In the genomic region with DNA sequence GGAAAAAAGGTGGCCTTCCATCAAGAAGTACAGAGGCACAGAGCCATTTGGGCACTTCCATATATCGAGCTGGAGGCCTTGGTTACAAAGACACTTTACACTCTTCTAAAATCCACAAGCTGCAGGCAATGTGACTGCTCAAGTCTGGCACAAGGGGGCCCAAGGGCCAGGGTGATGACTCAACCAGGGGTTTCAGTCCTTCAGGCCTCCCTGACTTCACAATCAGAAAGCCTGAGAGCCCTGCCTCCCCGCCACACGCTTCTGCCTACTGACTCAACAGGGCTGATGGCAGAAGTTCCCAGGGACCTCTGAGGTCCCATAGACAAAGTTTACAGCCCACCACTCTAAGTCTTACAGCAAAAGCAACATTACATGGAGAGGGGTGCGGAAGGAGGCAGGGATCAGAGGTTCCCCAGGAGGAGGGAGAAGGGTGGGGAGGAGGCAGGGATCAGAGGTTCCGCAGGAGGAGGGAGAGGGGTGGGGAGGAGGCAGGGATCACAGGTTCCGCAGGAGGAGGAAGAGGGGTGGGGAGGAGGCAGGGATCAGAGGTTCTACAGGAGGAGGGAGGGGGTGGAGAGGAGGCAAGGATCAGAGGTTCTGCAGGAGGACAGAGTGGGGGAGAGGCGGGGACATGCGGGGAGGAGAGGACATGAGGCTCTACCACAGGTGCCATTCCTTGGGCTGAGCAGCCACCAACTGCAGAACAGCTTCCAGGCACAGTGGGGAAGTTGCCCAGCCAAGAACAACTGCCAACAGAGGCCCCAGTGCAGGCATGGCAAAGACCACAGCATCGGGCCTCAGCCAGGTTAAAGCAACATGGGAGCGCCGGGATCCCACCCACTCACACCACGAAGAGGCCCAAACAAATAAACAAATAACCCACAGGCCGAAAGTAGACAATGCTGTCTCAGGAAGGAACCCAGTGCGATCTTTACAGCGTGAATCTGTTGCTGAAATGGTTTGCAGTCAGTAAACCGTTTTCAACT, we compare ENCODE assay signal across 9 cellular contexts. TPM values are rescaled to one million over a fixed set of nuclear protein-coding genes. Genes with fewer than 3 reads are reported as not detected.
DNase-seq lines count a peak whose midpoint lies in the region; ATAC-seq, FAIRE-seq and TF ChIP-seq lines count a peak whose summit lies in the region.
"Had no signal": no experiment of that assay in that cellular context is flagged by ENCODE, and none has a peak within 500 bp of the region (broad histone marks: within the 10 kb centered on the region; RNA-seq: fewer than 3 reads in every experiment).

No MANE protein-coding gene starts in this region.

- H2AFZ ChIP-seq in neuronal stem cell (ENCODE audit: low read length): no peak overlapping the region

- H3K79me1 ChIP-seq in neuronal stem cell (ENCODE audit: low read depth, low read length): peaks cover 3% of the 10 kb centered on the region

- H3K4ac ChIP-seq in neuronal stem cell (ENCODE audit: low read length): no peak overlapping the region

- H2BK12ac ChIP-seq in neuronal stem cell (ENCODE audit: low read length): no peak overlapping the region

- H2BK5ac ChIP-seq in neuronal stem cell (ENCODE audit: low read length): no peak overlapping the region

- peak; percentile 94 for ATAC-seq in GM21367 (IDR thresholded peaks at IDR 0.05; ENCODE audit: unreplicated experiment)
- ATAC-seq in HG03460 (IDR thresholded peaks at IDR 0.05; ENCODE audit: unreplicated experiment): peak; percentile 98
- no peak for ATAC-seq in heart left ventricle

- intact Hi-C loops in heart left ventricle (cut with DNase I) (no loop called here), kidney (cut with DNase I) (no loop called here)
- intact Hi-C loops in CD4-positive, alpha-beta memory T cell (cut with micrococcal nuclease): no loop called here

- TF ChIP-seq POLR2A in heart left ventricle (IDR thresholded peaks at IDR 0.05): no peak

- H3K4me3 ChIP-seq in GM06990 (replicated peaks; ENCODE audit: low read depth, low read length) (no peak overlapping the region), neuronal stem cell (ENCODE audit: low read length in 2 of 2) (no peak overlapping the region), heart left ventricle (no peak overlapping the region), kidney (ENCODE audit: low read length in 2 of 2) (no peak overlapping the region)
- no peak overlapping the region for H3K4me3 ChIP-seq in CD4-positive, alpha-beta memory T cell (ENCODE audit: low read length in 2 of 2)

- peak overlapping the region; percentile 61 for H3K14ac ChIP-seq in neuronal stem cell (ENCODE audit: low read length)

- POLR2A ChIA-PET in CD4-positive, alpha-beta memory T cell (lab: Charles Lee; ENCODE audit: partially characterized antibody): no interaction called here

- no peak overlapping the region for H3K9ac ChIP-seq in neuronal stem cell (ENCODE audit: low read depth, low read length, poor library complexity)
- no peak overlapping the region for H3K9ac ChIP-seq in kidney (ENCODE audit: low read length in 2 of 2)

- no peak overlapping the region for H3K4me3 Mint-ChIP-seq in CD4-positive, alpha-beta memory T cell
- H3K4me3 Mint-ChIP-seq: dendritic cell treated with granulocyte-macrophage colony-stimulating factor and Interleukin-4, amounts not matched to agents 40 ng/mL and 50 ng/mL, for 4 days had no signal

- H2BK15ac ChIP-seq in neuronal stem cell (ENCODE audit: low read length): no peak overlapping the region

- H3K9me3 Mint-ChIP-seq in CD4-positive, alpha-beta memory T cell: no peaks in the 10 kb centered on the region
- H3K9me3 Mint-ChIP-seq: dendritic cell treated with granulocyte-macrophage colony-stimulating factor and Interleukin-4, amounts not matched to agents 40 ng/mL and 50 ng/mL, for 4 days had no signal

- FAIRE-seq in kidney (lab: Jason Lieb, UNC): no peak

- H3K4me2 ChIP-seq in neuronal stem cell (ENCODE audit: insufficient read depth, low read length, poor library complexity, severe bottlenecking): no peak overlapping the region

- CTCF ChIA-PET in CD4-positive, alpha-beta memory T cell (lab: Charles Lee; ENCODE audit: partially characterized antibody): interaction anchor here (0.7 kb wide), 1 partner anchor 712 kb away, joined by 3 read pairs; no protein-coding TSS in a partner anchor

- H2BK120ac ChIP-seq in neuronal stem cell (ENCODE audit: low read depth, low read length): no peak overlapping the region

- TF ChIP-seq CTCF in GM06990 (IDR thresholded peaks at IDR 0.05; ENCODE audit: insufficient read depth, low read length, poor library complexity, severe bottlenecking): peak; percentile 67
- TF ChIP-seq CTCF in heart left ventricle (IDR thresholded peaks at IDR 0.05): no peak
- no peak for TF ChIP-seq CTCF in kidney (IDR thresholded peaks at IDR 0.05; ENCODE audit: borderline replicate concordance, extremely low read depth, insufficient read depth)

- peaks cover 32 to 43% of the 10 kb centered on the region in 2 donors for H3K36me3 Mint-ChIP-seq in CD4-positive, alpha-beta memory T cell

- H3K9me3 ChIP-seq in neuronal stem cell (replicated peaks in 1 of 2; ENCODE audit: control insufficient read depth in 2 of 2, insufficient read depth in 1 of 2, low read depth in 1 of 2, low read length in 2 of 2): peaks cover 0 to 3% of the 10 kb centered on the region in 2 donors
- no peaks in the 10 kb centered on the region for H3K9me3 ChIP-seq in heart left ventricle
- no peaks in the 10 kb centered on the region for H3K9me3 ChIP-seq in CD4-positive, alpha-beta memory T cell (ENCODE audit: control insufficient read depth in 1 of 2, low read length in 2 of 2)
- no peaks in the 10 kb centered on the region for H3K9me3 ChIP-seq in kidney (ENCODE audit: control insufficient read depth in 1 of 2, low read length in 2 of 2)

- peaks cover 1% of the 10 kb centered on the region; the same call in 1 of the 2 replicates for H3K36me3 ChIP-seq in GM06990 (ENCODE audit: control insufficient read depth, insufficient read depth, low read length)
- H3K36me3 ChIP-seq in neuronal stem cell (replicated peaks in 1 of 2; ENCODE audit: control insufficient read depth in 2 of 2, insufficient read depth in 2 of 2, low read length in 2 of 2): peaks cover 0 to 19% of the 10 kb centered on the region in 2 donors
- H3K36me3 ChIP-seq in heart left ventricle: no peaks in the 10 kb centered on the region
- peaks cover 9% of the 10 kb centered on the region for H3K36me3 ChIP-seq in CD4-positive, alpha-beta memory T cell (ENCODE audit: insufficient read depth, low read length)
- no peaks in the 10 kb centered on the region for H3K36me3 ChIP-seq in kidney (ENCODE audit: control insufficient read depth in 1 of 2, insufficient read depth in 2 of 2, low read length in 2 of 2)

- peaks cover 0 to 11% of the 10 kb centered on the region in 2 donors for H3K4me1 ChIP-seq in neuronal stem cell (ENCODE audit: control insufficient read depth in 2 of 2, insufficient read depth in 1 of 2, low read depth in 1 of 2, low read length in 2 of 2)
- H3K4me1 ChIP-seq in heart left ventricle: peaks cover 0 to 14% (median under 1%) of the 10 kb centered on the region in 12 donors
- H3K4me1 ChIP-seq in CD4-positive, alpha-beta memory T cell (ENCODE audit: insufficient read depth, low read length): peaks cover 4% of the 10 kb centered on the region
- H3K4me1 ChIP-seq in kidney (ENCODE audit: control insufficient read depth in 1 of 2, insufficient read depth in 1 of 2, low read depth in 1 of 2, low read length in 2 of 2): no peaks in the 10 kb centered on the region

- no peak overlapping the region for H4K8ac ChIP-seq in neuronal stem cell (ENCODE audit: low read depth, low read length)

- H2AK5ac ChIP-seq in neuronal stem cell (ENCODE audit: low read depth, low read length): no peak overlapping the region

- no peak overlapping the region for H3K18ac ChIP-seq in neuronal stem cell (ENCODE audit: low read length)

- peaks cover 8 to 33% (median 25%) of the 10 kb centered on the region in 4 donors for H3K4me1 Mint-ChIP-seq in CD4-positive, alpha-beta memory T cell

- DNase-seq in GM06990 (ENCODE audit: extremely low read depth, insufficient read length): peak; percentile 51
- peak; percentile 79 for DNase-seq in activated CD8-positive, alpha-beta memory T cell treated with anti-CD3 and anti-CD28 coated beads, Interleukin-2, amount 50 U/mL, for 48 hours
- DNase-seq in neuronal stem cell (ENCODE audit: low spot score): no peak
- DNase-seq in heart left ventricle: no peak
- no peak for DNase-seq in CD4-positive, alpha-beta memory T cell
- no peak for DNase-seq in kidney

- H3K27ac ChIP-seq in neuronal stem cell (replicated peaks; ENCODE audit: low read length) (no peak overlapping the region), heart left ventricle (no peak overlapping the region), kidney (ENCODE audit: low read depth in 2 of 2, low read length in 2 of 2) (no peak overlapping the region)
- H3K27ac ChIP-seq in CD4-positive, alpha-beta memory T cell (ENCODE audit: low read depth, low read length): no peak overlapping the region

- no CpG with 5 or more reads among the region's 16 CpGs for WGBS in neuronal stem cell (ENCODE audit: extremely low coverage in 2 of 2, insufficient read length in 2 of 2, insufficient replicate concordance in 1 of 2), 2 donors
- WGBS in heart left ventricle, 4 donors: 94 to 95% (median 94%) methylated on average over 16 of the region's 16 CpGs

- no peak overlapping the region for H4K91ac ChIP-seq in neuronal stem cell (ENCODE audit: low read depth, low read length, poor library complexity)

- H3K23ac ChIP-seq in neuronal stem cell (ENCODE audit: low read depth, low read length, poor library complexity): no peak overlapping the region

- H3K27me3 ChIP-seq in GM06990 (replicated peaks; ENCODE audit: control insufficient read depth, insufficient read depth, low read length): no peaks in the 10 kb centered on the region
- H3K27me3 ChIP-seq in neuronal stem cell (ENCODE audit: control insufficient read depth in 3 of 3, insufficient read depth in 3 of 3, low read depth in 1 of 3, low read length in 3 of 3): no peaks in the 10 kb centered on the region
- no peaks in the 10 kb centered on the region for H3K27me3 ChIP-seq in heart left ventricle
- no peaks in the 10 kb centered on the region for H3K27me3 ChIP-seq in CD4-positive, alpha-beta memory T cell (ENCODE audit: insufficient read depth, low read length)

- H3K27me3 Mint-ChIP-seq in CD4-positive, alpha-beta memory T cell: no peaks in the 10 kb centered on the region
- H3K27me3 Mint-ChIP-seq: dendritic cell treated with granulocyte-macrophage colony-stimulating factor and Interleukin-4, amounts not matched to agents 40 ng/mL and 50 ng/mL, for 4 days had no signal

- H3K27ac Mint-ChIP-seq in CD4-positive, alpha-beta memory T cell: peak overlapping the region in 3 of 7 donors; percentile 37 to 74 (median 61)
- H3K27ac Mint-ChIP-seq: dendritic cell treated with granulocyte-macrophage colony-stimulating factor and Interleukin-4, amounts not matched to agents 40 ng/mL and 50 ng/mL, for 4 days had no signal

RNA-seq across cellular contexts. Expression of gene SLC7A1, which starts 52.0 kb away (rescaled TPM):
- polyA plus RNA-seq in neuronal stem cell (2013, experiment 1 of 2): 13.7 TPM
- 13.8 TPM for polyA plus RNA-seq in neuronal stem cell (2013, experiment 2 of 2)
- total RNA-seq in heart left ventricle (10 to 100 TPM in 8 of 9 donors, 1 to 10 TPM in 1; 8.3 to 66.7 (median 14.3) TPM), kidney (64.5 TPM)
- polyA plus RNA-seq in heart left ventricle (10 to 100 TPM in 1 of 2 donors, 1 to 10 TPM in 1; 3.5 to 50.4 TPM), kidney (ENCODE audit: insufficient read depth, low read depth, low replicate concordance) (2.8 TPM)
- 10 to 100 TPM; 38.6 to 42.6 TPM for total RNA-seq in CD4-positive, alpha-beta memory T cell
- 1 to 10 TPM; 2.8 to 7.0 TPM for polyA plus RNA-seq in CD4-positive, alpha-beta memory T cell

Comparison
In these comparisons a context has a peak if more than half of its experiments do, and no peak if none do; other contexts are left out.
1. DNase-seq: peak in GM06990 (single experiment) and activated CD8-positive, alpha-beta memory T cell treated with anti-CD3 and anti-CD28 coated beads, Interleukin-2, amount 50 U/mL, for 48 hours (single experiment); none in neuronal stem cell (single experiment), heart left ventricle (0 of 5), CD4-positive, alpha-beta memory T cell (0 of 5) and kidney (single experiment).
2. ATAC-seq: peak in GM21367 (single experiment) and HG03460 (single experiment); none in heart left ventricle (0 of 4).